9 cellular contexts compared by ENCODE assay signal in genomic region chr3:123489400-123490004, GRCh38. TPM values are rescaled to one million over a fixed set of nuclear protein-coding genes. Genes with fewer than 3 reads are reported as not detected.
DNase-seq lines count a peak whose midpoint lies in the region; ATAC-seq and TF ChIP-seq lines count a peak whose summit lies in the region.
"Had no signal": no experiment of that assay in that cellular context is flagged by ENCODE, and none has a peak within 500 bp of the region (broad histone marks: within the 10 kb centered on the region; RNA-seq: fewer than 3 reads in every experiment).

No MANE protein-coding gene starts in this region.

- no peak overlapping the region for H2BK120ac ChIP-seq in trophoblast cell (ENCODE audit: insufficient read depth, low read length, poor library complexity)

- TF ChIP-seq CTCF in Caco-2 (IDR thresholded peaks at IDR 0.05; ENCODE audit: insufficient read depth in 1 of 2, low read depth in 1 of 2, low read length in 1 of 2, severe bottlenecking in 1 of 2, unreplicated experiment in 1 of 2) (peak; percentile 82 to 90), HL-60 (IDR thresholded peaks at IDR 0.05; ENCODE audit: insufficient read depth, low read length) (peak; percentile 93), OCI-LY3 (IDR thresholded peaks at IDR 0.05; ENCODE audit: low read depth, low read length) (peak; percentile 92)

- no peaks in the 10 kb centered on the region for H3K36me3 ChIP-seq in Caco-2 (ENCODE audit: control insufficient read depth, insufficient read depth, low read length)
- H3K36me3 ChIP-seq in OCI-LY3 (replicated peaks; ENCODE audit: low read depth, low read length), result peaks cover 5% of the 10 kb centered on the region
- peaks cover 8 to 12% of the 10 kb centered on the region in 2 experiments for H3K36me3 ChIP-seq in trophoblast cell (ENCODE audit: control insufficient read depth in 1 of 2, insufficient read depth in 2 of 2, low read length in 2 of 2)

- no peaks in the 10 kb centered on the region for H3K9me3 Mint-ChIP-seq in Caco-2 (ENCODE audit: unreplicated experiment)
- no peaks in the 10 kb centered on the region for H3K9me3 Mint-ChIP-seq in activated naive CD4-positive, alpha-beta T cell treated with anti-CD3 and anti-CD28 coated beads for 36 hours

- no peaks in the 10 kb centered on the region for H4K20me1 ChIP-seq in OCI-LY3 (ENCODE audit: insufficient read depth, low read length)

- H2AK5ac ChIP-seq in trophoblast cell (ENCODE audit: low read length), result no peak overlapping the region

- no CpG with 5 or more reads among the region's 8 CpGs for WGBS in trophoblast cell (ENCODE audit: extremely low coverage, insufficient coverage, insufficient read length)

- peaks cover 46% of the 10 kb centered on the region for H3K36me3 Mint-ChIP-seq in Caco-2 (ENCODE audit: insufficient read depth, unreplicated experiment)
- peaks cover 4% of the 10 kb centered on the region for H3K36me3 Mint-ChIP-seq in activated naive CD4-positive, alpha-beta T cell treated with anti-CD3 and anti-CD28 coated beads for 36 hours (ENCODE audit: low read depth)

- H3K27me3 ChIP-seq in Caco-2 (replicated peaks; ENCODE audit: control insufficient read depth, insufficient read depth, low read length) (no peaks in the 10 kb centered on the region), HL-60 (ENCODE audit: insufficient read depth, poor library complexity, severe bottlenecking) (no peaks in the 10 kb centered on the region), OCI-LY3 (ENCODE audit: low read depth, low read length) (no peaks in the 10 kb centered on the region), trophoblast cell (ENCODE audit: insufficient read depth, low read length) (no peaks in the 10 kb centered on the region)

- no peaks in the 10 kb centered on the region for H3K4me1 ChIP-seq in Caco-2
- no peaks in the 10 kb centered on the region for H3K4me1 ChIP-seq in OCI-LY3 (ENCODE audit: low read length)
- no peaks in the 10 kb centered on the region for H3K4me1 ChIP-seq in trophoblast cell (ENCODE audit: control insufficient read depth in 1 of 2, insufficient read depth in 2 of 2, low read length in 2 of 2)

- no peaks in the 10 kb centered on the region for H3K79me1 ChIP-seq in trophoblast cell (ENCODE audit: low read length)

- H3K79me2 ChIP-seq in OCI-LY3 (ENCODE audit: low read length) (no peaks in the 10 kb centered on the region), trophoblast cell (ENCODE audit: control insufficient read depth, insufficient read depth, low read length, poor library complexity) (no peaks in the 10 kb centered on the region)

- H3K27me3 Mint-ChIP-seq in Caco-2 (ENCODE audit: insufficient read depth, unreplicated experiment), result no peaks in the 10 kb centered on the region
- H3K27me3 Mint-ChIP-seq in activated naive CD4-positive, alpha-beta T cell treated with anti-CD3 and anti-CD28 coated beads for 36 hours (ENCODE audit: low read depth), result no peaks in the 10 kb centered on the region

- no peak overlapping the region for H4K91ac ChIP-seq in trophoblast cell (ENCODE audit: low read depth, low read length)

- H3K9ac ChIP-seq in OCI-LY3 (ENCODE audit: low read length), result no peak overlapping the region
- H3K9ac ChIP-seq in trophoblast cell (ENCODE audit: low read length), result no peak overlapping the region

- POLR2A ChIA-PET in Caco-2 (lab: Charles Lee), result no interaction called here

- ATAC-seq in GM18873 (IDR thresholded peaks at IDR 0.05; ENCODE audit: low FRiP score, unreplicated experiment) (no peak), GM21447 (IDR thresholded peaks at IDR 0.05; ENCODE audit: unreplicated experiment) (no peak)

- CTCF ChIA-PET in Caco-2 (lab: Charles Lee), result interaction anchor here (0.6 to 1.0 kb wide), 8 partner anchors 39 to 565 kb away, joined by 3 to 10 read pairs (median 4); partner anchors contain the start of gene ADCY5
- CTCF ChIA-PET in activated naive CD4-positive, alpha-beta T cell treated with anti-CD3 and anti-CD28 coated beads for 36 hours (lab: Charles Lee), result interaction anchor here (0.6 to 3.1 kb wide), 9 partner anchors 9 to 412 kb away, joined by 3 to 20 read pairs (median 4); no protein-coding TSS in a partner anchor

- no peak overlapping the region for H4K8ac ChIP-seq in trophoblast cell (ENCODE audit: low read depth, low read length)

- intact Hi-C loops in Caco-2 (cut with micrococcal nuclease; ENCODE audit: unreplicated experiment), result loop anchor here (1.0 kb wide), 2 partner anchors 38 to 160 kb away; no protein-coding TSS in a partner anchor
- intact Hi-C loops in activated naive CD4-positive, alpha-beta T cell treated with anti-CD3 and anti-CD28 coated beads for 36 hours (cut with micrococcal nuclease), result loop anchor here (1.0 to 2.0 kb wide), 3 partner anchors 41 to 160 kb away; partner anchors contain the start of gene ADCY5

- no peaks in the 10 kb centered on the region for H3K4me1 Mint-ChIP-seq in Caco-2 (ENCODE audit: low read depth, unreplicated experiment)
- H3K4me1 Mint-ChIP-seq in activated naive CD4-positive, alpha-beta T cell treated with anti-CD3 and anti-CD28 coated beads for 36 hours (ENCODE audit: low read depth), result no peaks in the 10 kb centered on the region

- H3K4me3 ChIP-seq in Caco-2 (ENCODE audit: low read depth, low read length) (no peak overlapping the region), HL-60 (replicated peaks; ENCODE audit: insufficient read depth, low read length) (no peak overlapping the region), OCI-LY3 (ENCODE audit: low read length) (no peak overlapping the region), trophoblast cell (ENCODE audit: low read depth, low read length) (no peak overlapping the region)

- no peak overlapping the region for H3K4me2 ChIP-seq in OCI-LY3 (ENCODE audit: low read length)
- no peak overlapping the region for H3K4me2 ChIP-seq in trophoblast cell (ENCODE audit: low read length)

- H3K18ac ChIP-seq in trophoblast cell (ENCODE audit: low read length), result no peak overlapping the region

- H3K4me3 Mint-ChIP-seq in Caco-2 (ENCODE audit: unreplicated experiment), result no peak overlapping the region
- no peak overlapping the region for H3K4me3 Mint-ChIP-seq in activated naive CD4-positive, alpha-beta T cell treated with anti-CD3 and anti-CD28 coated beads for 36 hours

- no peak overlapping the region for H3K4ac ChIP-seq in trophoblast cell (ENCODE audit: low read depth, low read length)

- no peak overlapping the region for H4K12ac ChIP-seq in trophoblast cell (ENCODE audit: low read depth, low read length)

- H2BK12ac ChIP-seq in trophoblast cell (ENCODE audit: low read length), result no peak overlapping the region

- no peak overlapping the region for H2BK5ac ChIP-seq in trophoblast cell (ENCODE audit: low read depth, low read length, poor library complexity)

- DNase-seq in Caco-2, result peak; percentile 58 to 81
- peak; percentile 29 to 53 for DNase-seq in HL-60 (ENCODE audit: low read depth in 1 of 2, low spot score in 1 of 2)
- DNase-seq in activated naive CD4-positive, alpha-beta T cell treated with anti-CD3 and anti-CD28 coated beads for 36 hours, result peak; percentile 70
- DNase-seq in glomerular endothelial cell (ENCODE audit: extremely low read depth, low read depth, low spot score), result peak; percentile 25
- peak; percentile 57 to 79 for DNase-seq in trophoblast cell

- H3K9me3 ChIP-seq in Caco-2 (no peaks in the 10 kb centered on the region), OCI-LY3 (ENCODE audit: insufficient read depth, low read length) (no peaks in the 10 kb centered on the region), trophoblast cell (ENCODE audit: insufficient read depth, low read depth, low read length) (no peaks in the 10 kb centered on the region)

- no peak overlapping the region for H3K27ac Mint-ChIP-seq in Caco-2 (ENCODE audit: unreplicated experiment)
- H3K27ac Mint-ChIP-seq in activated naive CD4-positive, alpha-beta T cell treated with anti-CD3 and anti-CD28 coated beads for 36 hours, result no peak overlapping the region

- no peak overlapping the region for H3K27ac ChIP-seq in HL-60 (replicated peaks)
- H3K27ac ChIP-seq in OCI-LY3 (ENCODE audit: low read length), result no peak overlapping the region
- no peak overlapping the region for H3K27ac ChIP-seq in trophoblast cell (ENCODE audit: low read depth, low read length)

- no TSS peak for BruUV-seq in Caco-2 (replicated peaks; lab: Mats Ljungman, UMichigan)

- no peak overlapping the region for H3K23ac ChIP-seq in trophoblast cell (ENCODE audit: low read length)

- H3K14ac ChIP-seq in trophoblast cell (ENCODE audit: low read length), result no peak overlapping the region

- H2AFZ ChIP-seq in OCI-LY3 (ENCODE audit: low read depth, low read length) (no peak overlapping the region), trophoblast cell (ENCODE audit: insufficient read depth, low read length, poor library complexity) (no peak overlapping the region)

RNA-seq across cellular contexts. Expression of gene ADCY5, which starts 40.6 kb away (rescaled TPM):
- total RNA-seq in Caco-2 (2022), result 0.44 and 0.91 TPM in 2 replicates
- under 1 TPM in 1 of 2 experiments, not detected in 1; 0.10 TPM for total RNA-seq in activated naive CD4-positive, alpha-beta T cell treated with anti-CD3 and anti-CD28 coated beads for 36 hours
- not detected in 2 replicates for total RNA-seq in glomerular endothelial cell
- 8.2 and 9.9 TPM in 2 replicates for polyA plus RNA-seq in trophoblast cell (2013)
- total RNA-seq: T-helper 1 cell treated with Interleukin-12 subunit alpha and Interleukin-12 subunit beta and Interleukin-4 antibody, amounts not matched to agents 30 ng/mL and 1 ng/mL, for 36 hours had no signal
